ENCODE assay signal across 12 cellular contexts in genomic region chr20:34549291-34549928, GRCh38. TPM values are rescaled to one million over a fixed set of nuclear protein-coding genes. Genes with fewer than 3 reads are reported as not detected.
DNase-seq lines count a peak whose midpoint lies in the region; ATAC-seq, FAIRE-seq and TF ChIP-seq lines count a peak whose summit lies in the region.
"Had no signal": no experiment of that assay in that cellular context is flagged by ENCODE, and none has a peak within 500 bp of the region (broad histone marks: within the 10 kb centered on the region; RNA-seq: fewer than 3 reads in every experiment).

No MANE protein-coding gene starts in this region.

- no peak for FAIRE-seq in pancreas (lab: Jason Lieb, UNC)

- H3K27me3 ChIP-seq in pancreas = no peaks in the 10 kb centered on the region
- no peaks in the 10 kb centered on the region for H3K27me3 ChIP-seq in CD8-positive, alpha-beta T cell (ENCODE audit: insufficient read depth, low read length)
- H3K27me3 ChIP-seq: heart left ventricle had no signal

- intact Hi-C loops in pancreas (cut with DNase I) = loop anchor here in 1 of 3 donors (10.0 kb wide), 1 partner anchor 155 kb away; the partner anchor contains the start of gene TP53INP2
- intact Hi-C loops in CD8-positive, alpha-beta T cell (cut with DNase I, micrococcal nuclease) = no loop called here

- 61 to 63% methylated on average over 20 of the region's 20 CpGs for WGBS in pancreas, 2 donors

- H3K36me3 Mint-ChIP-seq in CD8-positive, alpha-beta T cell = no peaks in the 10 kb centered on the region

- no peak overlapping the region for H3K4me3 Mint-ChIP-seq in CD8-positive, alpha-beta T cell
- H3K4me3 Mint-ChIP-seq: activated naive CD4-positive, alpha-beta T cell treated with anti-CD3 and anti-CD28 coated beads for 36 hours; naive thymus-derived CD4-positive, alpha-beta T cell had no signal

- POLR2A ChIA-PET in CD8-positive, alpha-beta T cell (lab: Charles Lee) = no interaction called here

- no peak overlapping the region for H3K27ac Mint-ChIP-seq in CD8-positive, alpha-beta T cell
- H3K27ac Mint-ChIP-seq: activated naive CD4-positive, alpha-beta T cell treated with anti-CD3 and anti-CD28 coated beads for 36 hours had no signal

- DNase-seq in NCI-H1105 (lab: John Stamatoyannopoulos, UW) (peak; percentile 33), NCI-H1105 treated with DMSO at 0.1 percent for 48 hours (lab: John Stamatoyannopoulos, UW) (no peak), NCI-H2196 (lab: John Stamatoyannopoulos, UW; ENCODE audit: unreplicated experiment) (peak; percentile 62), dermis blood vessel endothelial cell (peak; percentile 34), pancreas (peak in 4 of 6 donors; percentile 35 to 62 (median 56)), GDM1 (lab: John Stamatoyannopoulos, UW) (no peak)
- no peak for DNase-seq in CD8-positive, alpha-beta T cell
- DNase-seq: activated naive CD4-positive, alpha-beta T cell treated with anti-CD3 and anti-CD28 coated beads for 36 hours; naive thymus-derived CD4-positive, alpha-beta T cell; stimulated activated CD4-positive, alpha-beta T cell treated with anti-CD3 and anti-CD28 coated beads, Interleukin-4, amount 100 ng/mL, for 1 hour had no signal

- peaks cover 4 to 13% (median 9%) of the 10 kb centered on the region in 3 donors for H3K4me1 ChIP-seq in pancreas
- H3K4me1 ChIP-seq in CD8-positive, alpha-beta T cell (ENCODE audit: insufficient read depth, low read length) = no peaks in the 10 kb centered on the region

- H3K9me3 ChIP-seq in pancreas = no peaks in the 10 kb centered on the region
- H3K9me3 ChIP-seq in CD8-positive, alpha-beta T cell (ENCODE audit: low read length) = no peaks in the 10 kb centered on the region
- H3K9me3 ChIP-seq: heart left ventricle had no signal

- no peaks in the 10 kb centered on the region for H3K27me3 Mint-ChIP-seq in CD8-positive, alpha-beta T cell (ENCODE audit: low read depth)
- H3K27me3 Mint-ChIP-seq: naive thymus-derived CD4-positive, alpha-beta T cell had no signal

- no peak for TF ChIP-seq CTCF in pancreas (IDR thresholded peaks at IDR 0.05)
- TF ChIP-seq CTCF in CD8-positive, alpha-beta T cell (IDR thresholded peaks at IDR 0.05) = no peak

- peaks cover 4% of the 10 kb centered on the region for H3K4me1 Mint-ChIP-seq in CD8-positive, alpha-beta T cell (ENCODE audit: low read depth)

- no peak overlapping the region for H3K27ac ChIP-seq in pancreas
- H3K27ac ChIP-seq in CD8-positive, alpha-beta T cell (ENCODE audit: low read depth, low read length) = no peak overlapping the region
- H3K27ac ChIP-seq: heart left ventricle had no signal

- ATAC-seq in pancreas = peak; percentile 31 to 48 (median 40)
- no peak for ATAC-seq in HG02763 (IDR thresholded peaks at IDR 0.05; ENCODE audit: unreplicated experiment)
- no peak for ATAC-seq in CD8-positive, alpha-beta T cell
- ATAC-seq: heart left ventricle; naive thymus-derived CD4-positive, alpha-beta T cell had no signal

- CTCF ChIA-PET in CD8-positive, alpha-beta T cell (lab: Charles Lee) = interaction anchor here (3.8 kb wide), 1 partner anchor 11 kb away, joined by 17 read pairs; no protein-coding TSS in a partner anchor

- no peaks in the 10 kb centered on the region for H3K36me3 ChIP-seq in pancreas
- H3K36me3 ChIP-seq in CD8-positive, alpha-beta T cell (ENCODE audit: insufficient read depth, low read length) = no peaks in the 10 kb centered on the region
- H3K36me3 ChIP-seq: heart left ventricle had no signal

- H3K9me3 Mint-ChIP-seq in CD8-positive, alpha-beta T cell = no peaks in the 10 kb centered on the region
- H3K9me3 Mint-ChIP-seq: activated naive CD4-positive, alpha-beta T cell treated with anti-CD3 and anti-CD28 coated beads for 36 hours; naive thymus-derived CD4-positive, alpha-beta T cell had no signal

- no peak overlapping the region for H3K4me3 ChIP-seq in pancreas
- H3K4me3 ChIP-seq in CD8-positive, alpha-beta T cell (ENCODE audit: low read depth, low read length) = no peak overlapping the region
- H3K4me3 ChIP-seq: heart left ventricle had no signal

RNA-seq across cellular contexts. Expression of gene MAP1LC3A, which starts 9.1 kb away (rescaled TPM):
- total RNA-seq in dermis blood vessel endothelial cell = 20.9 and 45.8 TPM in 2 replicates
- 10 to 100 TPM in 5 of 6 donors, 1 to 10 TPM in 1; 9.4 to 19.7 (median 12.3) TPM for total RNA-seq in pancreas
- polyA plus RNA-seq in pancreas = 10 to 100 TPM; 57.6 to 94.2 TPM
- total RNA-seq in CD8-positive, alpha-beta T cell = 10 to 100 TPM; 19.4 to 22.4 TPM

RNA-seq across cellular contexts. Expression of gene DYNLRB1, which starts 33.2 kb away (rescaled TPM):
- total RNA-seq in dermis blood vessel endothelial cell = 29.6 and 36.9 TPM in 2 replicates
- 10 to 100 TPM; 26.9 to 57.2 (median 38.5) TPM for total RNA-seq in pancreas
- 100 to 1,000 TPM; 129 to 178 TPM for polyA plus RNA-seq in pancreas
- total RNA-seq in CD8-positive, alpha-beta T cell = 10 to 100 TPM; 34.9 to 38.0 TPM

Comparison
In these comparisons a context has a peak if more than half of its experiments do, and no peak if none do; other contexts are left out.
1. DNase-seq: peak in NCI-H1105 (single experiment), NCI-H2196 (single experiment), dermis blood vessel endothelial cell (single experiment) and pancreas (4 of 6); none in NCI-H1105 treated with DMSO at 0.1 percent for 48 hours (single experiment), GDM1 (single experiment) and CD8-positive, alpha-beta T cell (0 of 7).
2. ATAC-seq: peak in pancreas (4 of 4); none in HG02763 (single experiment) and CD8-positive, alpha-beta T cell (single experiment).